Comparison of ENCODE assay signal across 8 cellular contexts in the genomic region with DNA sequence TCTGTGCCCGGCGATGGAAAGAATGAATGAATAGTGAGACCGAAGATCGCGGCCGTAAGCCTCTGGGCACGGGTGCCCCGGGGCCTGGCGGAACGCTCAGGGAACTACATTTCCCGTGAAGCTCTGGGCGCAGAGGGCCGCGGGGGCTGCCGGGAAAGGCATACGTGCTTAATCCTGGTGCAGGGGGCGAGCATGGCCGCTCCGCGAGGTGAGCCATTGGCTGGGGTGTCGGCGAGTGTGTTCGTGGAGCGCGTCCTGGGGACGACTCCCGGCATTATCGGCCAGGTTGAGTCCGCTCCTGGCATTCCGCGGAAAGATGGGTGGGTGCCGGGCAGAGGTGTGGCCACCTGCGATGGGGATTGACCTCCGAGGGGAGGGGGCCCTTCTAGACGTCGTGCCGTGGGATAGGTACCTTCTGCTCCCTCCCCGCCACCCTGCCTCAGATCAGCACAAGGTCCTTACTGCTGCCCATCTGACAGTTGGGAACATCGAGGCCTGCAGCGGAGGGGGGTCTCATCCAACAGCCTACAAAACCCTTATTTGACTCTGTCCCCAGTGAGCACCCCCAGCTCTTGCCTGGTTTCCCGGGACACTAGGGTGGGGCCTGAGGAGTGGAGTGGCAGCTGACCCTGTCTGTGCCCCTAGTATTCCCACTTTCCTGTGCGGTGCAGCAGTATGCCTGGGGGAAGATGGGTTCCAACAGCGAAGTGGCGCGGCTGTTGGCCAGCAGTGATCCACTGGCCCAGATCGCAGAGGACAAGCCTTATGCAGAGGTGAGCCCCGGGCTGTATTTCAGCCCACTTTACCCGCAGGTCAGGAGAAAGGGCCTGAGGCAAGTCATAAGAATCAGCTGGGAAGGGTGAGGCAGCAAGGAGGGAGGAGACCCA. TPM values are rescaled to one million over a fixed set of nuclear protein-coding genes. Genes with fewer than 3 reads are reported as not detected.
DNase-seq lines count a peak whose midpoint lies in the region; ATAC-seq and TF ChIP-seq lines count a peak whose summit lies in the region.

Gene MPI (plus strand): TSS at position 161 of the 887 bp plus-strand sequence. CDS start 32 bp downstream, at position 193.

- H3K4me1 Mint-ChIP-seq in nephron progenitor cell = peaks cover 33% of the 10 kb centered on the region
- peaks cover 46% of the 10 kb centered on the region for H3K4me1 Mint-ChIP-seq in stimulated activated naive CD8-positive, alpha-beta T cell treated with anti-CD3 and anti-CD28 coated beads, Interleukin-15, Interleukin-2, amounts not matched to agents 100 ng/mL and 50 ng/mL, for 24 hours (ENCODE audit: low read depth)

- DNase-seq in DND-41 = peak; percentile 83
- DNase-seq in LoVo (ENCODE audit: low spot score) = peak; percentile 91
- DNase-seq in SJCRH30 = peak; percentile 90
- peak; percentile 75 for DNase-seq in activated gamma-delta T cell (lab: John Stamatoyannopoulos, UW)
- peak; percentile 36 for DNase-seq in fibroblast of the conjunctiva (ENCODE audit: low read depth)
- DNase-seq in nephron progenitor cell = peak; percentile 90

- H3K4me1 ChIP-seq in DND-41 (ENCODE audit: insufficient read depth, low read length) = peaks cover 30% of the 10 kb centered on the region
- no peaks in the 10 kb centered on the region for H3K4me1 ChIP-seq in SJCRH30

- H3K9me3 Mint-ChIP-seq in nephron progenitor cell = no peaks in the 10 kb centered on the region
- no peaks in the 10 kb centered on the region for H3K9me3 Mint-ChIP-seq in stimulated activated naive CD8-positive, alpha-beta T cell treated with anti-CD3 and anti-CD28 coated beads, Interleukin-15, Interleukin-2, amounts not matched to agents 100 ng/mL and 50 ng/mL, for 24 hours

- peak within 1 kb of the TSS; percentile 94 for H2AFZ ChIP-seq in DND-41 (ENCODE audit: low read depth, low read length)

- no peaks in the 10 kb centered on the region for H4K20me1 ChIP-seq in DND-41 (ENCODE audit: insufficient read depth, low read length)

- H3K36me3 Mint-ChIP-seq in nephron progenitor cell (ENCODE audit: low read depth) = peaks cover 17% of the 10 kb centered on the region
- H3K36me3 Mint-ChIP-seq in stimulated activated naive CD8-positive, alpha-beta T cell treated with anti-CD3 and anti-CD28 coated beads, Interleukin-15, Interleukin-2, amounts not matched to agents 100 ng/mL and 50 ng/mL, for 24 hours (ENCODE audit: low read depth) = peaks cover 26% of the 10 kb centered on the region

- peaks cover 10% of the 10 kb centered on the region for H3K27me3 Mint-ChIP-seq in nephron progenitor cell (ENCODE audit: low read depth, poor library complexity)
- no peaks in the 10 kb centered on the region for H3K27me3 Mint-ChIP-seq in stimulated activated naive CD8-positive, alpha-beta T cell treated with anti-CD3 and anti-CD28 coated beads, Interleukin-15, Interleukin-2, amounts not matched to agents 100 ng/mL and 50 ng/mL, for 24 hours

- H3K4me3 Mint-ChIP-seq in nephron progenitor cell = peak within 1 kb of the TSS; percentile 88
- peak within 1 kb of the TSS; percentile 91 for H3K4me3 Mint-ChIP-seq in stimulated activated naive CD8-positive, alpha-beta T cell treated with anti-CD3 and anti-CD28 coated beads, Interleukin-15, Interleukin-2, amounts not matched to agents 100 ng/mL and 50 ng/mL, for 24 hours

- ATAC-seq in DND-41 (ENCODE audit: insufficient read depth, low read depth) (peak; percentile 99), GM21786 (IDR thresholded peaks at IDR 0.05; ENCODE audit: unreplicated experiment) (peak; percentile 87)

- H3K27ac ChIP-seq in DND-41 (ENCODE audit: low read length) (peak within 1 kb of the TSS; percentile 85), SJCRH30 (peak within 1 kb of the TSS; percentile 60)

- TF ChIP-seq CTCF in DND-41 (IDR thresholded peaks at IDR 0.05; ENCODE audit: borderline replicate concordance, extremely low read depth, low read length, poor library complexity, severe bottlenecking) (no peak), nephron progenitor cell (IDR thresholded peaks at IDR 0.05) (no peak)

- H3K4me3 ChIP-seq in DND-41 (ENCODE audit: low read depth in 1 of 2, low read length in 2 of 2) (peak within 1 kb of the TSS; percentile 83 to 98), SJCRH30 (peak within 1 kb of the TSS; percentile 81)

- H3K9me3 ChIP-seq in DND-41 (ENCODE audit: insufficient read depth, low read length, severe bottlenecking) (no peaks in the 10 kb centered on the region), SJCRH30 (replicated peaks) (no peaks in the 10 kb centered on the region)

- H3K27me3 ChIP-seq in DND-41 (ENCODE audit: insufficient read depth, low read length, poor library complexity) (no peaks in the 10 kb centered on the region), SJCRH30 (no peaks in the 10 kb centered on the region)

- H3K9ac ChIP-seq in DND-41 (ENCODE audit: low read depth, low read length) = peak within 1 kb of the TSS; percentile 90

- peak within 1 kb of the TSS; percentile 19 for H3K27ac Mint-ChIP-seq in nephron progenitor cell
- peak within 1 kb of the TSS; percentile 94 for H3K27ac Mint-ChIP-seq in stimulated activated naive CD8-positive, alpha-beta T cell treated with anti-CD3 and anti-CD28 coated beads, Interleukin-15, Interleukin-2, amounts not matched to agents 100 ng/mL and 50 ng/mL, for 24 hours

- H3K4me2 ChIP-seq in DND-41 (ENCODE audit: insufficient read depth, low read length) = peak within 1 kb of the TSS; percentile 88

- peaks cover 25% of the 10 kb centered on the region for H3K36me3 ChIP-seq in DND-41 (ENCODE audit: insufficient read depth, low read length)
- no peaks in the 10 kb centered on the region for H3K36me3 ChIP-seq in SJCRH30

- H3K79me2 ChIP-seq in DND-41 (ENCODE audit: insufficient read depth, low read length) = peaks cover 12% of the 10 kb centered on the region

RNA-seq across cellular contexts. Expression of gene MPI, which starts in this region (rescaled TPM):
- 24.2 and 25.5 TPM in 2 replicates for total RNA-seq in SJCRH30 (2014; rRNA removed; shearing (Covaris generic))

Comparison
In these comparisons a context has a peak if more than half of its experiments do, and no peak if none do; other contexts are left out.
1. Peak in every context shown above with its lines: DNase-seq, ATAC-seq, H3K4me3 ChIP-seq and H3K27ac ChIP-seq.
2. DNase-seq: peak in every context shown above with its lines; median percentile 91 in LoVo; 90 in SJCRH30; 90 in nephron progenitor cell; 83 in DND-41; 75 in activated gamma-delta T cell; 36 in fibroblast of the conjunctiva.